In the genomic region with DNA sequence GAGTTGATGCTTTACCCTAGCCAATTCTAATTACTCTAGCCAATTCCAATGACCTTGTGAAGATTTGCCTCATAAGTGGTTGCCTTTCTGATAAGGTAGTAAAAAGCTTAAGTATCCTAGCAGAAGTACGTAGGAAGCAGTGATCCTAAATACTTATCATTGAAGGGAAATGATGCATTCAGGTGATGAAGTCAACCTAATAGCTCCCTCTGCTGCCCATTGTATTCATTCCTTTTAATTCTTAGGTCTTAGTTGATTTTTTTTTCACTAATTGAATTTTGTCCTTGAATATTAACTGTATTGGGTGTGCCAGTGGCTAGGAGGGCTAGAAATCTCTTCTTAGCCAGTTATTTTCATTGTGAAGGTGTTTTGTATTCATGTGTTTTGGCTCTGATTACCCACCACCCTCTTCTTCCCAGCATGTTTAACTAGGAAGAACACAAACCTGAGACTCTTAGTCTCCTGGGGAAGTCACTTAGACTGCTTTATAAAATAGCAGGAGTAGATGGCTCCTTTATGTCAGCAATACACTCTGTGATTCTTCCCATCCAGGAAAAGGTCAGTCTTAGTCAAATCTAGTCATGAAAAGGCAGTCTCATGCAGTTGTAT, we compare ENCODE assay signal across 8 cellular contexts.
DNase-seq lines count a peak whose midpoint lies in the region; ATAC-seq and TF ChIP-seq lines count a peak whose summit lies in the region.

No MANE protein-coding gene starts in this region.

- no peak overlapping the region for H3K4me2 ChIP-seq in MM.1S (ENCODE audit: low read depth, low read length)

- no peaks in the 10 kb centered on the region for H3K9me3 ChIP-seq in MM.1S (replicated peaks; ENCODE audit: insufficient read depth, low read length)

- H3K9me2 ChIP-seq in MM.1S (replicated peaks; ENCODE audit: insufficient read depth, low read length): no peaks in the 10 kb centered on the region

- H3K27ac ChIP-seq in MM.1S (ENCODE audit: low read length): no peak overlapping the region

- no peak for ATAC-seq in HG02759 (IDR thresholded peaks at IDR 0.05; ENCODE audit: unreplicated experiment)
- no peak for ATAC-seq in HG03135 (IDR thresholded peaks at IDR 0.05; ENCODE audit: unreplicated experiment)
- ATAC-seq in HG02870 (IDR thresholded peaks at IDR 0.05; ENCODE audit: unreplicated experiment): no peak

- no peaks in the 10 kb centered on the region for H3K27me3 ChIP-seq in MM.1S (replicated peaks; ENCODE audit: insufficient read depth, low read length)

- H4K20me1 ChIP-seq in MM.1S (ENCODE audit: insufficient read depth, low read length): no peaks in the 10 kb centered on the region

- H2AFZ ChIP-seq in MM.1S (ENCODE audit: low read length): no peak overlapping the region

- peaks cover 4% of the 10 kb centered on the region for H3K4me1 ChIP-seq in MM.1S (ENCODE audit: low read length)

- DNase-seq in EL (peak; percentile 53), MM.1S (peak; percentile 34), SKM-1 (lab: John Stamatoyannopoulos, UW; ENCODE audit: unreplicated experiment) (peak; percentile 16), iris pigment epithelial cell (ENCODE audit: low read depth) (peak; percentile 68)
- DNase-seq in NK-92 treated with Interleukin-12 subunit alpha and Interleukin-12 subunit beta, amount 100 ng/mL, for 24 hours (lab: John Stamatoyannopoulos, UW): no peak

- no peak overlapping the region for H3K9ac ChIP-seq in MM.1S (ENCODE audit: low read length)

- no peaks in the 10 kb centered on the region for H3K36me3 ChIP-seq in MM.1S (replicated peaks; ENCODE audit: insufficient read depth, low read length)

- H3K4me3 ChIP-seq in MM.1S (ENCODE audit: low read length): no peak overlapping the region

- peak; percentile 61 for TF ChIP-seq CTCF in MM.1S (IDR thresholded peaks at IDR 0.05; ENCODE audit: low read length)

- no peaks in the 10 kb centered on the region for H3K79me2 ChIP-seq in MM.1S (ENCODE audit: low read length)

- H3F3A ChIP-seq in MM.1S (ENCODE audit: insufficient read depth, low read length): no peaks in the 10 kb centered on the region
